ENCODE assay signal across 24 cellular contexts in the genomic region with DNA sequence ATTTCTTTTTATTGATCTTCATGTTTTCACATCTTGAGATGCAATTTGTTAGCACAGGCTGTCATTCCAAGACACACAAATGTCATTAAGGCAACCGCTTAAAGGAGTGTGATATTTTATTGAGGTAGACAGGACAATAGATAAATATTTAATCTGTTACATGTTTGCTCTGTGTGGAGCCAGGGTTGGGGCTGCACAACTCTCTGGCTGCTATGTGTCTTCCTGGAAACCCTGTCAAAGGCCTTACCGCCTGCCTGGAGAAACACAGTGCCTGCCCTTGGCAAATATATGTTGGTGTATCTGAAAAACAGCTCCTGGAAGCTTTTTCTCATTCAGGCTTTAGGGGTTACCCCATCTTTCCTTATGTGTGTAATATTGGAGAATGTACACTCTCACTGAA.
"Had no signal": no experiment of that assay in that cellular context is flagged by ENCODE, and none has a peak within 500 bp of the region (broad histone marks: within the 10 kb centered on the region; RNA-seq: fewer than 3 reads in every experiment).

No MANE protein-coding gene starts in this region.

- H3K27me3 ChIP-seq: ascending aorta, gastrocnemius medialis, tibial nerve had no signal

- H3K27ac Mint-ChIP-seq: activated naive CD4-positive, alpha-beta T cell treated with anti-CD3 and anti-CD28 coated beads, Interleukin-2, amount 10 ng/mL, durations not matched to agents 7 days and 5 days; activated naive CD8-positive, alpha-beta T cell treated with anti-CD3 and anti-CD28 coated beads, Interleukin-2, amount 10 ng/mL, durations not matched to agents 7 days and 5 days; activated T-helper 1 cell treated with anti-CD3 and anti-CD28 coated beads, Interleukin-12 subunit alpha, Interleukin-12 subunit beta, Interleukin-2, Interleukin-4 antibody, amounts not matched to agents 30 ng/mL and 10 ng/mL and 1 ng/mL, durations not matched to agents 14 hours and 24 hours and 36 hours; brain; nephron progenitor cell; T-cell; T-helper 2 cell treated with Interferon-gamma antibody and Interleukin-4, amounts not matched to agents 5 μg/mL and 100 μg/mL, for 36 hours had no signal

- DNase-seq: activated CD4-positive, alpha-beta T cell treated with anti-CD3 and anti-CD28 coated beads for 4 hours; activated CD4-positive, alpha-beta T cell treated with anti-CD3 and anti-CD28 coated beads, Interleukin-2, amount 50 U/mL, for 4 hours; activated gamma-delta T cell; activated naive CD4-positive, alpha-beta T cell treated with anti-CD3 and anti-CD28 coated beads, Interleukin-2, amount 10 ng/mL, durations not matched to agents 7 days and 5 days; activated naive CD8-positive, alpha-beta T cell treated with anti-CD3 and anti-CD28 coated beads, Interleukin-2, amount 10 ng/mL, durations not matched to agents 7 days and 5 days; dorsolateral prefrontal cortex; effector memory CD4-positive, alpha-beta T cell; erythroblast; gastrocnemius medialis; glutamatergic neuron; lower lobe of right lung; mesenchymal stem cell; nephron progenitor cell; spleen; stimulated activated naive CD4-positive, alpha-beta T cell; T-cell had no signal

- H3K4me3 ChIP-seq: ascending aorta, coronary artery, dorsolateral prefrontal cortex, gastrocnemius medialis, lower lobe of right lung, spleen, tibial nerve had no signal

- H3K4me3 Mint-ChIP-seq: activated naive CD4-positive, alpha-beta T cell treated with anti-CD3 and anti-CD28 coated beads, Interleukin-2, amount 10 ng/mL, durations not matched to agents 7 days and 5 days; activated naive CD8-positive, alpha-beta T cell treated with anti-CD3 and anti-CD28 coated beads, Interleukin-2, amount 10 ng/mL, durations not matched to agents 7 days and 5 days; activated T-helper 1 cell treated with anti-CD3 and anti-CD28 coated beads, Interleukin-12 subunit alpha, Interleukin-12 subunit beta, Interleukin-2, Interleukin-4 antibody, amounts not matched to agents 30 ng/mL and 10 ng/mL and 1 ng/mL, durations not matched to agents 14 hours and 24 hours and 36 hours; brain; nephron progenitor cell; T-cell; T-helper 2 cell treated with Interferon-gamma antibody and Interleukin-4, amounts not matched to agents 5 μg/mL and 100 μg/mL, for 36 hours had no signal

- FAIRE-seq: keratinocyte had no signal

- H3K36me3 Mint-ChIP-seq: activated naive CD4-positive, alpha-beta T cell treated with anti-CD3 and anti-CD28 coated beads, Interleukin-2, amount 10 ng/mL, durations not matched to agents 7 days and 5 days; activated naive CD8-positive, alpha-beta T cell treated with anti-CD3 and anti-CD28 coated beads, Interleukin-2, amount 10 ng/mL, durations not matched to agents 7 days and 5 days; brain; T-cell had no signal

- H3K4me1 ChIP-seq: lower lobe of right lung, spleen had no signal

- H3K36me3 ChIP-seq: gastrocnemius medialis, lower lobe of right lung, neutrophil had no signal

- H3K9me3 Mint-ChIP-seq: activated naive CD4-positive, alpha-beta T cell treated with anti-CD3 and anti-CD28 coated beads, Interleukin-2, amount 10 ng/mL, durations not matched to agents 7 days and 5 days; activated naive CD8-positive, alpha-beta T cell treated with anti-CD3 and anti-CD28 coated beads, Interleukin-2, amount 10 ng/mL, durations not matched to agents 7 days and 5 days; activated T-helper 1 cell treated with anti-CD3 and anti-CD28 coated beads, Interleukin-12 subunit alpha, Interleukin-12 subunit beta, Interleukin-2, Interleukin-4 antibody, amounts not matched to agents 30 ng/mL and 10 ng/mL and 1 ng/mL, durations not matched to agents 14 hours and 24 hours and 36 hours; brain; nephron progenitor cell; T-cell; T-helper 2 cell treated with Interferon-gamma antibody and Interleukin-4, amounts not matched to agents 5 μg/mL and 100 μg/mL, for 36 hours had no signal

- H3K9me3 ChIP-seq: ascending aorta, gastrocnemius medialis, lower lobe of right lung, neutrophil, spleen, tibial nerve had no signal

- ATAC-seq: gastrocnemius medialis, lower lobe of right lung, T-cell had no signal

- H3K4me1 Mint-ChIP-seq: activated naive CD4-positive, alpha-beta T cell treated with anti-CD3 and anti-CD28 coated beads, Interleukin-2, amount 10 ng/mL, durations not matched to agents 7 days and 5 days; activated naive CD8-positive, alpha-beta T cell treated with anti-CD3 and anti-CD28 coated beads, Interleukin-2, amount 10 ng/mL, durations not matched to agents 7 days and 5 days; T-cell had no signal

- H3K27ac ChIP-seq: ascending aorta, coronary artery, dorsolateral prefrontal cortex, gastrocnemius medialis, lower lobe of right lung, neutrophil, spleen, tibial nerve had no signal
